1 cellular context compared by ENCODE assay signal in the genomic region with DNA sequence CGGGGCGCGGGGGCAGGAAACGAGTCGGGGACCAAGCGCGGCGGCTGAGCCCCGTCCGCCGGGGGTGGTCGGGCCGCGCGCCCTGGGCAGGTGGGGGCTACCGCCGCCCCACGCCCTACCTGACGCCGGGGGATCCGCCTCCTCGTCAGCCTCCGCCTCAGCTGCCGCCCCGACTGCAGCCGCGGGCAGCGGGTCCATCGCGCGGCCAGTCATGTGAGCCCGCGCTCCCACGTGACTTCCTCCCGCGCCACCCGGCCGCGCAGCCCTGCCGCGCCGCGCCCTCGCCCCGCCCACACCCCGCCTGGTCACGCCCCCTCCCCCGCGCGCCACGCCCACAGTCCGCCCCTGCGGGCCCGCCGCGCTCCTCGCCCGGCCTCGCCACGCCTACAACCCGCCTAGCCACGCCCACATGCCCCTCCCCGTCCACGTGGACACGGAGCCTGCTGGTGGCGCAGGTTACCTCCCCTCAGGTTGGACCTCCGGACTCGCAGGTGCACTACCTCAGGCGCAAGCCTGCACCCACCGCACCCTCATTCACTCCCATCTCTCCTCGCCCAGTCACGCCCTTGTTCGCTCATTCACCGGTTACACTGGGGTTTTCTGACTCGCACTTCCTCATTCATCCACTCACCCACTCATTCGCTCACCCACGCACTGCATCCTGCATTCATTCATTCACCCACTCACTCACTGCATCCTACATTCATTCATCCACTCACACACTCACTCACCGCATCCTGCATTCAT.
TF ChIP-seq lines count a peak whose summit lies in the region.

A gene with protein sequence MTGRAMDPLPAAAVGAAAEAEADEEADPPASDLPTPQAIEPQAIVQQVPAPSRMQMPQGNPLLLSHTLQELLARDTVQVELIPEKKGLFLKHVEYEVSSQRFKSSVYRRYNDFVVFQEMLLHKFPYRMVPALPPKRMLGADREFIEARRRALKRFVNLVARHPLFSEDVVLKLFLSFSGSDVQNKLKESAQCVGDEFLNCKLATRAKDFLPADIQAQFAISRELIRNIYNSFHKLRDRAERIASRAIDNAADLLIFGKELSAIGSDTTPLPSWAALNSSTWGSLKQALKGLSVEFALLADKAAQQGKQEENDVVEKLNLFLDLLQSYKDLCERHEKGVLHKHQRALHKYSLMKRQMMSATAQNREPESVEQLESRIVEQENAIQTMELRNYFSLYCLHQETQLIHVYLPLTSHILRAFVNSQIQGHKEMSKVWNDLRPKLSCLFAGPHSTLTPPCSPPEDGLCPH (minus strand): TSS at position 233 of the 747 bp plus-strand sequence. CDS start 20 bp downstream, at position 213.

TF ChIP-seq in HepG2, 621 proteins besides CTCF, POLR2A, EP300 and RAD21 (continued from another document):
- TF ChIP-seq, protein P1, sequence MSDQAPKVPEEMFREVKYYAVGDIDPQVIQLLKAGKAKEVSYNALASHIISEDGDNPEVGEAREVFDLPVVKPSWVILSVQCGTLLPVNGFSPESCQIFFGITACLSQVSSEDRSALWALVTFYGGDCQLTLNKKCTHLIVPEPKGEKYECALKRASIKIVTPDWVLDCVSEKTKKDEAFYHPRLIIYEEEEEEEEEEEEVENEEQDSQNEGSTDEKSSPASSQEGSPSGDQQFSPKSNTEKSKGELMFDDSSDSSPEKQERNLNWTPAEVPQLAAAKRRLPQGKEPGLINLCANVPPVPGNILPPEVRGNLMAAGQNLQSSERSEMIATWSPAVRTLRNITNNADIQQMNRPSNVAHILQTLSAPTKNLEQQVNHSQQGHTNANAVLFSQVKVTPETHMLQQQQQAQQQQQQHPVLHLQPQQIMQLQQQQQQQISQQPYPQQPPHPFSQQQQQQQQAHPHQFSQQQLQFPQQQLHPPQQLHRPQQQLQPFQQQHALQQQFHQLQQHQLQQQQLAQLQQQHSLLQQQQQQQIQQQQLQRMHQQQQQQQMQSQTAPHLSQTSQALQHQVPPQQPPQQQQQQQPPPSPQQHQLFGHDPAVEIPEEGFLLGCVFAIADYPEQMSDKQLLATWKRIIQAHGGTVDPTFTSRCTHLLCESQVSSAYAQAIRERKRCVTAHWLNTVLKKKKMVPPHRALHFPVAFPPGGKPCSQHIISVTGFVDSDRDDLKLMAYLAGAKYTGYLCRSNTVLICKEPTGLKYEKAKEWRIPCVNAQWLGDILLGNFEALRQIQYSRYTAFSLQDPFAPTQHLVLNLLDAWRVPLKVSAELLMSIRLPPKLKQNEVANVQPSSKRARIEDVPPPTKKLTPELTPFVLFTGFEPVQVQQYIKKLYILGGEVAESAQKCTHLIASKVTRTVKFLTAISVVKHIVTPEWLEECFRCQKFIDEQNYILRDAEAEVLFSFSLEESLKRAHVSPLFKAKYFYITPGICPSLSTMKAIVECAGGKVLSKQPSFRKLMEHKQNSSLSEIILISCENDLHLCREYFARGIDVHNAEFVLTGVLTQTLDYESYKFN (CRISPR knock-in tag; conservative IDR thresholded peaks at IDR 0.05), result 0 out of 2 replicates have a peak, but pooled peaks have one; percentile 15
- TF ChIP-seq STAT5B (CRISPR knock-in tag; IDR thresholded peaks at IDR 0.05) (no peak), ZNF335 (CRISPR knock-in tag; IDR thresholded peaks at IDR 0.05) (no peak), CHCHD3 (CRISPR knock-in tag; IDR thresholded peaks at IDR 0.05) (0 out of 2 replicates have a peak, but pooled peaks have one; percentile 33), CBX1 (IDR thresholded peaks at IDR 0.05; ENCODE audit: low read depth) (peak; percentile 61), ZNF3 (CRISPR knock-in tag; IDR thresholded peaks at IDR 0.05) (no peak), KDM3A (CRISPR knock-in tag; IDR thresholded peaks at IDR 0.05; ENCODE audit: low read depth) (no peak), ZBTB7A (CRISPR knock-in tag; IDR thresholded peaks at IDR 0.05) (no peak), DMAP1 (CRISPR knock-in tag; IDR thresholded peaks at IDR 0.05) (peak; percentile 82), PLRG1 (conservative IDR thresholded peaks at IDR 0.05) (no peak), KDM5A (IDR thresholded peaks at IDR 0.05; ENCODE audit: borderline replicate concordance, low read length) (peak; percentile 15; the same call in 1 of the 2 replicates), SP1 (IDR thresholded peaks at IDR 0.05) (no peak), SP1 (CRISPR knock-in tag; IDR thresholded peaks at IDR 0.05) (peak; percentile 97), GTF2F1 (IDR thresholded peaks at IDR 0.05; ENCODE audit: low read length) (no peak)
- TF ChIP-seq, protein P2, sequence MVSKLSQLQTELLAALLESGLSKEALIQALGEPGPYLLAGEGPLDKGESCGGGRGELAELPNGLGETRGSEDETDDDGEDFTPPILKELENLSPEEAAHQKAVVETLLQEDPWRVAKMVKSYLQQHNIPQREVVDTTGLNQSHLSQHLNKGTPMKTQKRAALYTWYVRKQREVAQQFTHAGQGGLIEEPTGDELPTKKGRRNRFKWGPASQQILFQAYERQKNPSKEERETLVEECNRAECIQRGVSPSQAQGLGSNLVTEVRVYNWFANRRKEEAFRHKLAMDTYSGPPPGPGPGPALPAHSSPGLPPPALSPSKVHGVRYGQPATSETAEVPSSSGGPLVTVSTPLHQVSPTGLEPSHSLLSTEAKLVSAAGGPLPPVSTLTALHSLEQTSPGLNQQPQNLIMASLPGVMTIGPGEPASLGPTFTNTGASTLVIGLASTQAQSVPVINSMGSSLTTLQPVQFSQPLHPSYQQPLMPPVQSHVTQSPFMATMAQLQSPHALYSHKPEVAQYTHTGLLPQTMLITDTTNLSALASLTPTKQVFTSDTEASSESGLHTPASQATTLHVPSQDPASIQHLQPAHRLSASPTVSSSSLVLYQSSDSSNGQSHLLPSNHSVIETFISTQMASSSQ (IDR thresholded peaks at IDR 0.05; ENCODE audit: low read depth), result no peak
- TF ChIP-seq, protein P2 (CRISPR knock-in tag; IDR thresholded peaks at IDR 0.05; ENCODE audit: borderline replicate concordance), result peak; percentile 46; the same call in 1 of the 2 replicates
- TF ChIP-seq, protein P3, sequence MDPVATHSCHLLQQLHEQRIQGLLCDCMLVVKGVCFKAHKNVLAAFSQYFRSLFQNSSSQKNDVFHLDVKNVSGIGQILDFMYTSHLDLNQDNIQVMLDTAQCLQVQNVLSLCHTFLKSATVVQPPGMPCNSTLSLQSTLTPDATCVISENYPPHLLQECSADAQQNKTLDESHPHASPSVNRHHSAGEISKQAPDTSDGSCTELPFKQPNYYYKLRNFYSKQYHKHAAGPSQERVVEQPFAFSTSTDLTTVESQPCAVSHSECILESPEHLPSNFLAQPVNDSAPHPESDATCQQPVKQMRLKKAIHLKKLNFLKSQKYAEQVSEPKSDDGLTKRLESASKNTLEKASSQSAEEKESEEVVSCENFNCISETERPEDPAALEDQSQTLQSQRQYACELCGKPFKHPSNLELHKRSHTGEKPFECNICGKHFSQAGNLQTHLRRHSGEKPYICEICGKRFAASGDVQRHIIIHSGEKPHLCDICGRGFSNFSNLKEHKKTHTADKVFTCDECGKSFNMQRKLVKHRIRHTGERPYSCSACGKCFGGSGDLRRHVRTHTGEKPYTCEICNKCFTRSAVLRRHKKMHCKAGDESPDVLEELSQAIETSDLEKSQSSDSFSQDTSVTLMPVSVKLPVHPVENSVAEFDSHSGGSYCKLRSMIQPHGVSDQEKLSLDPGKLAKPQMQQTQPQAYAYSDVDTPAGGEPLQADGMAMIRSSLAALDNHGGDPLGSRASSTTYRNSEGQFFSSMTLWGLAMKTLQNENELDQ (CRISPR knock-in tag; IDR thresholded peaks at IDR 0.05; ENCODE audit: borderline replicate concordance), result no peak
- TF ChIP-seq, protein P4, sequence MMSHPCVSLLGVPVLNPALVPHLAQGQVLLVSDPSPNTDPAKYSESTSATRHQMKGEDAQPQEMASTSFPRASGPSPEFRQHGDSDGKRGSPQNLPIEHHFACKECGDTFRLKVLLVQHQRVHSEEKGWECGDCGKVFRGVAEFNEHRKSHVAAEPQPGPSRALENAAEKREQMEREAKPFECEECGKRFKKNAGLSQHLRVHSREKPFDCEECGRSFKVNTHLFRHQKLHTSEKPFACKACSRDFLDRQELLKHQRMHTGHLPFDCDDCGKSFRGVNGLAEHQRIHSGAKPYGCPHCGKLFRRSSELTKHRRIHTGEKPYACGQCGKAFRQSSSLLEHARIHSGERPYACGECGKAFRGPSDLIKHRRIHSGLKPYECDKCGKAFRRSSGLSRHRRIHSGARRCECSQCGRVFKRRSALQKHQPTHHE (CRISPR knock-in tag; IDR thresholded peaks at IDR 0.05; ENCODE audit: borderline replicate concordance), result no peak; the same call in 1 of the 2 replicates
- TF ChIP-seq, protein P5, sequence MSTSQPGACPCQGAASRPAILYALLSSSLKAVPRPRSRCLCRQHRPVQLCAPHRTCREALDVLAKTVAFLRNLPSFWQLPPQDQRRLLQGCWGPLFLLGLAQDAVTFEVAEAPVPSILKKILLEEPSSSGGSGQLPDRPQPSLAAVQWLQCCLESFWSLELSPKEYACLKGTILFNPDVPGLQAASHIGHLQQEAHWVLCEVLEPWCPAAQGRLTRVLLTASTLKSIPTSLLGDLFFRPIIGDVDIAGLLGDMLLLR (CRISPR knock-in tag; IDR thresholded peaks at IDR 0.05), result no peak; the same call in 1 of the 2 replicates
